In genomic region chr14:92074555-92074954, GRCh38 we compare ENCODE assay signal across 18 cellular contexts.
"Had no signal": no experiment of that assay in that cellular context is flagged by ENCODE, and none has a peak within 500 bp of the region (broad histone marks: within the 10 kb centered on the region; RNA-seq: fewer than 3 reads in every experiment).

No MANE protein-coding gene starts in this region.

- H3K27ac Mint-ChIP-seq: activated CD4-positive, alpha-beta memory T cell treated with anti-CD3 and anti-CD28 coated beads, Interleukin-2, amount 10 ng/mL, durations not matched to agents 7 days and 5 days; progenitor cell of endocrine pancreas; T-helper 2 cell treated with Interferon-gamma antibody and Interleukin-4, amounts not matched to agents 5 μg/mL and 100 μg/mL, for 36 hours; WTC11 had no signal

- H3K9me3 Mint-ChIP-seq: activated CD4-positive, alpha-beta memory T cell treated with anti-CD3 and anti-CD28 coated beads, Interleukin-2, amount 10 ng/mL, durations not matched to agents 7 days and 5 days; activated T-cell treated with anti-CD3 and anti-CD28 coated beads, Interleukin-2, amount 50 U/mL, for 4 hours; T-helper 2 cell treated with Interferon-gamma antibody and Interleukin-4, amounts not matched to agents 5 μg/mL and 100 μg/mL, for 36 hours; WTC11 had no signal

- ATAC-seq: activated T-cell treated with anti-CD3 and anti-CD28 coated beads, Interleukin-2, amount 50 U/mL, for 4 hours; foreskin keratinocyte; WTC11 had no signal

- H3K27me3 Mint-ChIP-seq: activated CD4-positive, alpha-beta memory T cell treated with anti-CD3 and anti-CD28 coated beads, Interleukin-2, amount 10 ng/mL, durations not matched to agents 7 days and 5 days; progenitor cell of endocrine pancreas had no signal

- H3K4me3 Mint-ChIP-seq: activated CD4-positive, alpha-beta memory T cell treated with anti-CD3 and anti-CD28 coated beads, Interleukin-2, amount 10 ng/mL, durations not matched to agents 7 days and 5 days; activated T-cell treated with anti-CD3 and anti-CD28 coated beads, Interleukin-2, amount 50 U/mL, for 4 hours; T-helper 2 cell treated with Interferon-gamma antibody and Interleukin-4, amounts not matched to agents 5 μg/mL and 100 μg/mL, for 36 hours; WTC11 had no signal

- H3K27ac ChIP-seq: adrenal gland, foreskin keratinocyte, tibial artery had no signal

- H3K4me3 ChIP-seq: adrenal gland, tibial artery had no signal

- H3K4me1 Mint-ChIP-seq: WTC11 had no signal

- DNase-seq: activated CD4-positive, alpha-beta memory T cell treated with anti-CD3 and anti-CD28 coated beads, Interleukin-2, amount 10 ng/mL, durations not matched to agents 7 days and 5 days; activated CD4-positive, alpha-beta T cell treated with anti-CD3 and anti-CD28 coated beads for 4 hours; activated effector memory CD4-positive, alpha-beta T cell treated with anti-CD3 and anti-CD28 coated beads, Interleukin-2, amount 50 U/mL, for 16 hours; activated naive CD4-positive, alpha-beta T cell treated with anti-CD3 and anti-CD28 coated beads, Interleukin-2, amount 50 U/mL, for 16 hours; activated T-cell treated with anti-CD3 and anti-CD28 coated beads, Interleukin-2, amount 50 U/mL, for 4 hours; adrenal gland; cerebellar nuclear complex; effector CD4-positive, alpha-beta T cell; foreskin keratinocyte; glutamatergic neuron; hippocampal formation; occipital lobe; stimulated activated CD4-positive, alpha-beta T cell treated with anti-CD3 and anti-CD28 coated beads, Interleukin-2, amount 100 ng/mL, for 24 hours; stimulated activated naive CD4-positive, alpha-beta T cell treated with Interleukin-2 at 50 U/mL for 16 hours; tibial artery had no signal
